Comparison of ENCODE assay signal across 24 cellular contexts in the genomic region with DNA sequence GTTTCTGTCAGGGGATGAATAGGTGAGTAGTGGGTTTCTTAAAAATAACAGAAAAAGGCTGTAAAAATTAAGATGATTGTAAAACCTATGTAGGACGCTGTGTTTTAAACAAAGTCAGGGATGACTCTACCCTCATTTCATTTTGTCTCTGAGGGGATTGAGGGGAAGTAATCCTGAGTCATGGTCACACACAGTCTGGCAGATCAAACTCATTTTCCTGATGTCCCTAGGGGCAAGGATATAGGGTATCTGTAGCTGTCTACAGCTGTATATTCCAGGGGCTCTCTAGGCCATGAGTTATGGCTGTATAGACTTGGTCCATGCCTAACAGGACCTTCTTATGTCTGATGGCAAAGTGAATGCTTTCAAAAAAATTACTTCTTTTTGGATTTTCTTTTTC.
"Had no signal": no experiment of that assay in that cellular context is flagged by ENCODE, and none has a peak within 500 bp of the region (broad histone marks: within the 10 kb centered on the region; RNA-seq: fewer than 3 reads in every experiment).

No MANE protein-coding gene starts in this region.

- H3K27me3 ChIP-seq: esophagus squamous epithelium, gastrocnemius medialis, heart left ventricle, hepatocyte, left lung, neural progenitor cell, sigmoid colon, stomach, testis, tibial artery had no signal

- H3K36me3 Mint-ChIP-seq: naive thymus-derived CD4-positive, alpha-beta T cell; neural progenitor cell; stimulated activated effector memory CD8-positive, alpha-beta T cell treated with anti-CD3 and anti-CD28 coated beads, Interleukin-12 subunit alpha, Interleukin-12 subunit beta, amount 100 ng/mL, for 72 hours; type B pancreatic cell had no signal

- DNase-seq: effector memory CD4-positive, alpha-beta T cell; erythroblast; esophagus squamous epithelium; gastrocnemius medialis; heart left ventricle; left cardiac atrium; left lung; mesendoderm; midbrain; naive thymus-derived CD4-positive, alpha-beta T cell; psoas muscle; right cardiac atrium; sigmoid colon; stimulated activated CD4-positive, alpha-beta T cell treated with anti-CD3 and anti-CD28 coated beads, Interleukin-2, amount 100 ng/mL, for 24 hours; stimulated activated CD4-positive, alpha-beta T cell treated with anti-CD3 and anti-CD28 coated beads, Interleukin-4, amount 100 ng/mL, for 24 hours; stimulated activated naive CD4-positive, alpha-beta T cell treated with Interleukin-2 at 50 U/mL for 16 hours; stomach; testis; tibial artery had no signal

- H3K27ac Mint-ChIP-seq: naive thymus-derived CD4-positive, alpha-beta T cell; nephron; neural progenitor cell; stimulated activated effector memory CD8-positive, alpha-beta T cell treated with anti-CD3 and anti-CD28 coated beads, Interleukin-12 subunit alpha, Interleukin-12 subunit beta, amount 100 ng/mL, for 72 hours; type B pancreatic cell had no signal

- H3K4me1 ChIP-seq: esophagus squamous epithelium, gastrocnemius medialis, heart left ventricle, left lung, neural progenitor cell, psoas muscle, sigmoid colon, stomach, testis had no signal

- H3K4me1 Mint-ChIP-seq: naive thymus-derived CD4-positive, alpha-beta T cell; nephron; neural progenitor cell; stimulated activated effector memory CD8-positive, alpha-beta T cell treated with anti-CD3 and anti-CD28 coated beads, Interleukin-12 subunit alpha, Interleukin-12 subunit beta, amount 100 ng/mL, for 72 hours had no signal

- H3K4me3 ChIP-seq: esophagus squamous epithelium, gastrocnemius medialis, heart left ventricle, hepatocyte, left lung, neural progenitor cell, psoas muscle, sigmoid colon, stomach, testis, tibial artery had no signal

- H3K4me3 Mint-ChIP-seq: naive thymus-derived CD4-positive, alpha-beta T cell; nephron; neural progenitor cell; stimulated activated effector memory CD8-positive, alpha-beta T cell treated with anti-CD3 and anti-CD28 coated beads, Interleukin-12 subunit alpha, Interleukin-12 subunit beta, amount 100 ng/mL, for 72 hours; type B pancreatic cell had no signal

- H3K27ac ChIP-seq: esophagus squamous epithelium, gastrocnemius medialis, heart left ventricle, hepatocyte, left lung, neural progenitor cell, psoas muscle, sigmoid colon, stomach had no signal

- H3K9me3 ChIP-seq: esophagus squamous epithelium, gastrocnemius medialis, heart left ventricle, left lung, psoas muscle, sigmoid colon, stomach, testis, tibial artery had no signal

- H3K36me3 ChIP-seq: esophagus squamous epithelium, gastrocnemius medialis, heart left ventricle, left lung, neural progenitor cell, sigmoid colon, stomach, tibial artery had no signal

- H3K9me3 Mint-ChIP-seq: naive thymus-derived CD4-positive, alpha-beta T cell; nephron; neural progenitor cell; stimulated activated effector memory CD8-positive, alpha-beta T cell treated with anti-CD3 and anti-CD28 coated beads, Interleukin-12 subunit alpha, Interleukin-12 subunit beta, amount 100 ng/mL, for 72 hours; type B pancreatic cell had no signal
